Comparison of ENCODE assay signal across 20 cellular contexts in the genomic region with DNA sequence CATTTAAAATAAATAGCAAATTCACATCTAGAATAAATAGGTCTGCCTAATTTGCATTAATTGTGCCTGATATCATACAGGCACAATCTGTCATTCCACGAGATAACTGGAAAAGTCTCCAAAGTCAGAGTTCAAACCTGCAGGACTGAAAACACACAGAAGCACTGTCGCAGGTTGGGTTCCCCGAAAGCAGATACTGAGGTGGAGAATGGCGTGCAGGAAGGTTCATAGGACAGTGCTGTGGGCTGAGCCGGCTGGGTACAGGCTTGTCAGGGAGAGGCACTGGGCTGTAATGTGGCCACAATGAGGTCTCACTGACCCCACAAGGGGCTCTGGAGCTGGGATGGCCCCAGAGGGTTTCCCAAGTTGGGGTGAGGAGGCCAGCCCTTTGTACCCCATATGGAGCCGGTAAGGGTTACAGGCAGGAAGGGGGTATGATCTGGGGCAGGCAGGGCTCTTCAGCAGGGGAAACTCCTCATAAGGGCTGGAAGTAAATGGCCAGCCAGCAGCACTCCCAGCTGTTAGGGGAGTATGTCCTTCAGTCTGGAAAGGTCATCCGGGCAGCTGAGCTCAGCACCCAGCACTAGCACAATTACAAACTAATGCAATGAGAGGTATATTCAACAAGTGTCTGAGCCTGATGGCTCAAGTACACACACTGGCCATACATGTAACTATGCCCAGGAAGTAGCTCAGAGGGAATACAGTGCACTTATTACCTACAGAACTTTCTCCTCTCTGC.
A peak's percentile ranks its signal among the peaks of the same experiment; 100 is the strongest.
DNase-seq lines count a peak whose midpoint lies in the region; ATAC-seq, FAIRE-seq and TF ChIP-seq lines count a peak whose summit lies in the region.
"Had no signal": no experiment of that assay in that cellular context is flagged by ENCODE, and none has a peak within 500 bp of the region (broad histone marks: within the 10 kb centered on the region; RNA-seq: fewer than 3 reads in every experiment).

No MANE protein-coding gene starts in this region.

- peak overlapping the region in 1 of 2 experiments; percentile 9 for H3K18ac ChIP-seq in mesenchymal stem cell (ENCODE audit: low read depth in 1 of 2, low read length in 2 of 2)

- H2BK120ac ChIP-seq in mesenchymal stem cell (ENCODE audit: low read depth, low read length) = no peak overlapping the region

- peaks cover 0 to 10% (median 0%) of the 10 kb centered on the region in 4 donors for H3K36me3 ChIP-seq in right lobe of liver
- H3K36me3 ChIP-seq in HepG2 (replicated peaks in 1 of 2; ENCODE audit: control insufficient read depth in 1 of 2, insufficient read depth in 2 of 2, low read length in 2 of 2) = peaks cover 6 to 16% of the 10 kb centered on the region in 2 experiments; a peak in 4 of 5 replicates
- peaks cover 17 to 35% of the 10 kb centered on the region in 2 experiments for H3K36me3 ChIP-seq in mesenchymal stem cell (ENCODE audit: control insufficient read depth in 1 of 2, insufficient read depth in 2 of 2, low read depth in 1 of 2, low read length in 2 of 2)
- H3K36me3 ChIP-seq in sigmoid colon = peaks cover 53 to 100% (median 63%) of the 10 kb centered on the region in 4 donors
- peaks cover 0 to 22% of the 10 kb centered on the region in 2 donors for H3K36me3 ChIP-seq in vagina

- H3K4ac ChIP-seq in mesenchymal stem cell (ENCODE audit: low read depth in 1 of 2, low read length in 2 of 2) = no peak overlapping the region

- H3K9ac ChIP-seq in HepG2 (ENCODE audit: insufficient read depth, low read depth, low read length) = no peak overlapping the region
- H3K9ac ChIP-seq in mesenchymal stem cell (ENCODE audit: low read length) = no peak overlapping the region

- TF ChIP-seq CTCF in right lobe of liver (IDR thresholded peaks at IDR 0.05) = no peak
- no peak for TF ChIP-seq CTCF in HepG2 (CRISPR knock-in tag; IDR thresholded peaks at IDR 0.05)
- no peak for TF ChIP-seq CTCF in sigmoid colon (IDR thresholded peaks at IDR 0.05)
- TF ChIP-seq CTCF in vagina (IDR thresholded peaks at IDR 0.05) = no peak

- intact Hi-C loops in right lobe of liver (cut with DNase I) (no loop called here), HepG2 (cut with micrococcal nuclease; ENCODE audit: unreplicated experiment) (loop anchor here (10.0 kb wide), 1 partner anchor 162 kb away; a partner anchor contains a TSS), sigmoid colon (cut with DNase I) (loop anchor here (5.0 to 10.0 kb wide), 2 partner anchors 105 to 342 kb away; no protein-coding TSS in a partner anchor), vagina (cut with DNase I) (no loop called here)

- H3K27me3 ChIP-seq in right lobe of liver = no peaks in the 10 kb centered on the region
- no peaks in the 10 kb centered on the region for H3K27me3 ChIP-seq in HepG2 (ENCODE audit: control insufficient read depth in 1 of 2, insufficient read depth in 2 of 2, low read length in 2 of 2)
- no peaks in the 10 kb centered on the region for H3K27me3 ChIP-seq in mesenchymal stem cell (ENCODE audit: control insufficient read depth in 1 of 2, insufficient read depth in 1 of 2, low read length in 2 of 2)
- no peaks in the 10 kb centered on the region for H3K27me3 ChIP-seq in sigmoid colon
- H3K27me3 ChIP-seq in vagina = no peaks in the 10 kb centered on the region
- H3K27me3 ChIP-seq: SJCRH30 had no signal

- H4K91ac ChIP-seq in mesenchymal stem cell (ENCODE audit: low read length) = no peak overlapping the region

- peak overlapping the region in 1 of 3 donors; percentile 19 for H3K27ac ChIP-seq in right lobe of liver
- no peak overlapping the region for H3K27ac ChIP-seq in HepG2 (ENCODE audit: extremely low read length, insufficient read depth, low read length)
- H3K27ac ChIP-seq in mesenchymal stem cell (ENCODE audit: low read length, poor library complexity, severe bottlenecking) = no peak overlapping the region
- peak overlapping the region in 3 of 4 donors; percentile 4 to 56 (median 52) for H3K27ac ChIP-seq in sigmoid colon
- H3K27ac ChIP-seq in vagina = no peak overlapping the region
- H3K27ac ChIP-seq: SJCRH30 had no signal

- CTCF ChIA-PET in HepG2 (lab: Yijun Ruan, JAX; ENCODE audit: low intra/inter-chr PET ratio, low total read pairs) = interaction anchor here (1.7 kb wide), 1 partner anchor 98 kb away, joined by 7 read pairs; no protein-coding TSS in a partner anchor

- H4K8ac ChIP-seq in mesenchymal stem cell (ENCODE audit: low read length) = peak overlapping the region; percentile 82

- H3K9me3 ChIP-seq in right lobe of liver (no peaks in the 10 kb centered on the region), HepG2 (ENCODE audit: low read length) (no peaks in the 10 kb centered on the region), mesenchymal stem cell (ENCODE audit: control insufficient read depth, low read length) (no peaks in the 10 kb centered on the region), sigmoid colon (no peaks in the 10 kb centered on the region), vagina (no peaks in the 10 kb centered on the region)
- H3K9me3 ChIP-seq: SJCRH30 had no signal

- peaks cover 0 to 14% (median 0%) of the 10 kb centered on the region in 4 donors for H3K4me1 ChIP-seq in right lobe of liver
- peaks cover 9% of the 10 kb centered on the region; the same call in 1 of the 2 replicates for H3K4me1 ChIP-seq in HepG2 (ENCODE audit: insufficient read depth, low read length)
- peaks cover 12% of the 10 kb centered on the region for H3K4me1 ChIP-seq in mesenchymal stem cell (ENCODE audit: control insufficient read depth, insufficient read depth, low read depth, low read length)
- H3K4me1 ChIP-seq in sigmoid colon = peaks cover 0 to 60% (median 42%) of the 10 kb centered on the region in 4 donors
- H3K4me1 ChIP-seq in vagina = no peaks in the 10 kb centered on the region

- H3K79me1 ChIP-seq in mesenchymal stem cell (replicated peaks; ENCODE audit: low read length, poor library complexity, severe bottlenecking) = peaks cover 13% of the 10 kb centered on the region

- BruUV-seq in HepG2 (replicated peaks; lab: Mats Ljungman, UMichigan) = no TSS peak

- no peak for FAIRE-seq in HepG2 (lab: Jason Lieb, UNC)
- FAIRE-seq: A204.1, GM19239, H54 had no signal

- TF ChIP-seq POLR2A in right lobe of liver (IDR thresholded peaks at IDR 0.05) (no peak), HepG2 (IDR thresholded peaks at IDR 0.05; ENCODE audit: insufficient read depth in 1 of 2, low read depth in 2 of 2, low read length in 2 of 2) (no peak), sigmoid colon (IDR thresholded peaks at IDR 0.05) (no peak), vagina (IDR thresholded peaks at IDR 0.05) (no peak)

- H3K79me2 ChIP-seq in HepG2 (ENCODE audit: insufficient read depth, low read length) = no peaks in the 10 kb centered on the region

- H2AFZ ChIP-seq in HepG2 (ENCODE audit: low read length) = no peak overlapping the region
- H2AFZ ChIP-seq in mesenchymal stem cell (ENCODE audit: low read depth, low read length) = no peak overlapping the region

- H3K14ac ChIP-seq in mesenchymal stem cell (ENCODE audit: low read length in 2 of 2) = no peak overlapping the region

- H2BK5ac ChIP-seq in mesenchymal stem cell (ENCODE audit: low read depth, low read length, poor library complexity, severe bottlenecking) = no peak overlapping the region

- in situ Hi-C loops in HepG2 (cut with HindIII; ENCODE audit: extremely low pct_ligation_motif_present, low pct_unique_long_range_greater_than_20kb) = loop anchor here (10.0 kb wide), 1 partner anchor 92 kb away; no protein-coding TSS in a partner anchor

- no peak overlapping the region for H3K4me3 ChIP-seq in right lobe of liver
- no peak overlapping the region for H3K4me3 ChIP-seq in HepG2 (replicated peaks in 1 of 3; ENCODE audit: insufficient read depth in 1 of 3, low read depth in 2 of 3, low read length in 3 of 3)
- H3K4me3 ChIP-seq in mesenchymal stem cell (ENCODE audit: insufficient read depth in 1 of 2, low read depth in 1 of 2, low read length in 2 of 2) = no peak overlapping the region
- no peak overlapping the region for H3K4me3 ChIP-seq in sigmoid colon
- no peak overlapping the region for H3K4me3 ChIP-seq in vagina
- H3K4me3 ChIP-seq: SJCRH30 had no signal

- TF ChIP-seq EP300 in HepG2 (IDR thresholded peaks at IDR 0.05; ENCODE audit: low read depth in 2 of 2, low read length in 2 of 2) = no peak
- TF ChIP-seq EP300 in HepG2 (CRISPR knock-in tag; IDR thresholded peaks at IDR 0.05; ENCODE audit: borderline replicate concordance) = no peak
- no peak for TF ChIP-seq EP300 in sigmoid colon (IDR thresholded peaks at IDR 0.05)

- no peak overlapping the region for H3K23ac ChIP-seq in mesenchymal stem cell (ENCODE audit: low read length in 2 of 2)

- POLR2A ChIA-PET in HepG2 (lab: Yijun Ruan, JAX) = no interaction called here

- H3K4me2 ChIP-seq in HepG2 (ENCODE audit: low read depth, low read length) (no peak overlapping the region), mesenchymal stem cell (ENCODE audit: low read length, poor library complexity, severe bottlenecking) (no peak overlapping the region)

- no peak for DNase-seq in right lobe of liver
- DNase-seq in HepG2 (ENCODE audit: low spot score) = no peak
- DNase-seq in mesenchymal stem cell = no peak
- DNase-seq in sigmoid colon = peak; percentile 56
- DNase-seq in LoVo (ENCODE audit: low spot score) = no peak
- no peak for DNase-seq in vagina (ENCODE audit: extremely low spot score in 2 of 2)
- no peak for DNase-seq in NCI-H1436 (lab: John Stamatoyannopoulos, UW)
- DNase-seq: HFFc6, KBM-7, NCI-H1105 treated with DMSO at 0.1 percent for 48 hours, NCI-H1694, NCI-H2081, NCI-H2171, NCI-H524 treated with DMSO at 0.1 percent for 48 hours, NCI-H82, SJCRH30 had no signal

- H2BK12ac ChIP-seq in mesenchymal stem cell (ENCODE audit: low read length in 2 of 2) = no peak overlapping the region

- no peak for TF ChIP-seq RAD21 in HepG2 (CRISPR knock-in tag; IDR thresholded peaks at IDR 0.05)

- 71% methylated on average over 4 of the region's 7 CpGs for WGBS in right lobe of liver (ENCODE audit: insufficient coverage, low coverage, low lambda C conversion rate, missing lambda C conversion rate)
- WGBS in HepG2 (ENCODE audit: low lambda C conversion rate) = 100% methylated on average over 5 of the region's 7 CpGs
- WGBS in mesenchymal stem cell = 95% methylated on average over 7 of the region's 7 CpGs
- WGBS in sigmoid colon, 2 donors = 80 to 86% methylated on average over 7 of the region's 7 CpGs

- H2AK5ac ChIP-seq in mesenchymal stem cell (ENCODE audit: low read length, severe bottlenecking) = peak overlapping the region; percentile 26

- ATAC-seq in right lobe of liver = peak; percentile 12 to 37 (median 26)
- ATAC-seq in HepG2 = no peak
- ATAC-seq: Panc1 had no signal

- H2BK15ac ChIP-seq in mesenchymal stem cell (ENCODE audit: low read depth, poor library complexity, severe bottlenecking) = no peak overlapping the region

- no peaks in the 10 kb centered on the region for H4K20me1 ChIP-seq in HepG2 (ENCODE audit: insufficient read depth, low read length)

TF ChIP-seq in HepG2, 621 proteins besides CTCF, POLR2A, EP300 and RAD21 (continues in another document):
- no peak for TF ChIP-seq SIX4 (CRISPR knock-in tag; IDR thresholded peaks at IDR 0.05)

Comparison
In these comparisons a context has a peak if more than half of its experiments do, and no peak if none do; other contexts are left out.
1. intact Hi-C loops: an anchor here in HepG2 (10.0 kb wide) and sigmoid colon (5.0 to 10.0 kb wide); none called in right lobe of liver and vagina.
2. H3K27ac ChIP-seq: peak in sigmoid colon (3 of 4); none in HepG2 (single experiment), mesenchymal stem cell (single experiment) and vagina (single experiment).